ENCODE assay signal across 1 cellular context in genomic region chr20:32820000-32820697, GRCh38.
TF ChIP-seq lines count a peak whose summit lies in the region.

No MANE protein-coding gene starts in this region.

TF ChIP-seq in HepG2, 621 proteins besides CTCF, POLR2A, EP300 and RAD21 (continued from another document and continues in another):
- peak; percentile 72 for TF ChIP-seq E2F5 (CRISPR knock-in tag; conservative IDR thresholded peaks at IDR 0.05)
- TF ChIP-seq ZNF441 (CRISPR knock-in tag; IDR thresholded peaks at IDR 0.05; ENCODE audit: borderline replicate concordance), result peak; percentile 33; the same call in 1 of the 2 replicates
- TF ChIP-seq ISX (CRISPR knock-in tag; conservative IDR thresholded peaks at IDR 0.05), result no peak
- peak; percentile 84 for TF ChIP-seq KDM1A (CRISPR knock-in tag; IDR thresholded peaks at IDR 0.05)
- TF ChIP-seq ZNF629 (CRISPR knock-in tag; conservative IDR thresholded peaks at IDR 0.05), result peak; percentile 99
- no peak for TF ChIP-seq RFX3 (CRISPR knock-in tag; IDR thresholded peaks at IDR 0.05)
- no peak for TF ChIP-seq KLF9 (CRISPR knock-in tag; IDR thresholded peaks at IDR 0.05; ENCODE audit: low read depth)
- TF ChIP-seq NCOA1 (CRISPR knock-in tag; IDR thresholded peaks at IDR 0.05), result 0 out of 2 replicates have a peak, but pooled peaks have one; percentile 40
- no peak for TF ChIP-seq MIER3 (CRISPR knock-in tag; IDR thresholded peaks at IDR 0.05; ENCODE audit: borderline replicate concordance)
- TF ChIP-seq ZNF564 (CRISPR knock-in tag; IDR thresholded peaks at IDR 0.05), result 0 out of 2 replicates have a peak, but pooled peaks have one; percentile 5
- TF ChIP-seq ZNF761 (CRISPR knock-in tag; conservative IDR thresholded peaks at IDR 0.05), result peak; percentile 67; the same call in 1 of the 2 replicates
- TF ChIP-seq REPIN1 (CRISPR knock-in tag; IDR thresholded peaks at IDR 0.05; ENCODE audit: borderline replicate concordance, low read depth), result peak; percentile 49; the same call in 1 of the 2 replicates
- no peak; the same call in 1 of the 2 replicates for TF ChIP-seq RFXANK (CRISPR knock-in tag; IDR thresholded peaks at IDR 0.05)
- peak; percentile 46; the same call in 1 of the 2 replicates for TF ChIP-seq FOXO1 (CRISPR knock-in tag; IDR thresholded peaks at IDR 0.05)
- 0 out of 2 replicates have a peak, but pooled peaks have one; percentile 60 for TF ChIP-seq HNRNPL (IDR thresholded peaks at IDR 0.05; ENCODE audit: low read depth, low read length)
- TF ChIP-seq ZBTB21 (CRISPR knock-in tag; IDR thresholded peaks at IDR 0.05), result peak; percentile 16; the same call in 1 of the 2 replicates
- 0 out of 2 replicates have a peak, but pooled peaks have one; percentile 76 for TF ChIP-seq ZNF782 (CRISPR knock-in tag; IDR thresholded peaks at IDR 0.05; ENCODE audit: borderline replicate concordance)
- peak; percentile 93 for TF ChIP-seq ZBED4 (CRISPR knock-in tag; IDR thresholded peaks at IDR 0.05; ENCODE audit: borderline replicate concordance)
- TF ChIP-seq CSRNP1 (CRISPR knock-in tag; IDR thresholded peaks at IDR 0.05), result peak; percentile 41; the same call in 1 of the 2 replicates
- no peak for TF ChIP-seq THAP7 (CRISPR knock-in tag; IDR thresholded peaks at IDR 0.05)
- TF ChIP-seq ZFP36L2 (CRISPR knock-in tag; IDR thresholded peaks at IDR 0.05), result no peak
- no peak for TF ChIP-seq PLSCR1 (CRISPR knock-in tag; IDR thresholded peaks at IDR 0.05; ENCODE audit: borderline replicate concordance)
- TF ChIP-seq TIGD3 (CRISPR knock-in tag; IDR thresholded peaks at IDR 0.05; ENCODE audit: borderline replicate concordance), result no peak
- peak; percentile 92 for TF ChIP-seq ZNF616 (CRISPR knock-in tag; IDR thresholded peaks at IDR 0.05; ENCODE audit: low read depth)
- TF ChIP-seq SSRP1 (CRISPR knock-in tag; IDR thresholded peaks at IDR 0.05), result no peak; the same call in 1 of the 2 replicates
- TF ChIP-seq HMGXB4 (CRISPR knock-in tag; IDR thresholded peaks at IDR 0.05; ENCODE audit: borderline replicate concordance in 1 of 2, low read depth in 1 of 2), result peak; percentile 73 to 74; a peak in 3 of 4 replicates
- TF ChIP-seq ZNF33B (CRISPR knock-in tag; IDR thresholded peaks at IDR 0.05), result peak; percentile 95; the same call in 1 of the 2 replicates
- peak; percentile 98 for TF ChIP-seq DZIP1 (CRISPR knock-in tag; IDR thresholded peaks at IDR 0.05)
- TF ChIP-seq ZNF768 (CRISPR knock-in tag; IDR thresholded peaks at IDR 0.05), result peak; percentile 81
- no peak for TF ChIP-seq ZNF644 (CRISPR knock-in tag; IDR thresholded peaks at IDR 0.05; ENCODE audit: low read depth)
- TF ChIP-seq HNF4A (CRISPR knock-in tag; IDR thresholded peaks at IDR 0.05), result no peak
- TF ChIP-seq SRSF4 (IDR thresholded peaks at IDR 0.05; ENCODE audit: low read depth, low read length, poor library complexity, severe bottlenecking), result peak; percentile 61
- TF ChIP-seq MNT (IDR thresholded peaks at IDR 0.05), result no peak
- peak; percentile 89 for TF ChIP-seq HES4 (CRISPR knock-in tag; IDR thresholded peaks at IDR 0.05; ENCODE audit: borderline replicate concordance)
- peak; percentile 74; the same call in 1 of the 2 replicates for TF ChIP-seq ZNF235 (CRISPR knock-in tag; IDR thresholded peaks at IDR 0.05; ENCODE audit: borderline replicate concordance)
- peak; percentile 78; the same call in 1 of the 2 replicates for TF ChIP-seq ZSCAN5A (CRISPR knock-in tag; IDR thresholded peaks at IDR 0.05; ENCODE audit: borderline replicate concordance)
- no peak for TF ChIP-seq HOXA7 (CRISPR knock-in tag; IDR thresholded peaks at IDR 0.05)
- no peak; the same call in 1 of the 2 replicates for TF ChIP-seq ZNF367 (CRISPR knock-in tag; IDR thresholded peaks at IDR 0.05; ENCODE audit: borderline replicate concordance)
- peak; percentile 82 for TF ChIP-seq MYC (CRISPR knock-in tag; IDR thresholded peaks at IDR 0.05; ENCODE audit: borderline replicate concordance)
- no peak for TF ChIP-seq MIER2 (CRISPR knock-in tag; IDR thresholded peaks at IDR 0.05)
- no peak for TF ChIP-seq ZUFSP (CRISPR knock-in tag; IDR thresholded peaks at IDR 0.05; ENCODE audit: borderline replicate concordance)
